Comparison of ENCODE assay signal across 19 cellular contexts in genomic region chr20:58621906-58622548, GRCh38. TPM values are rescaled to one million over a fixed set of nuclear protein-coding genes. Genes with fewer than 3 reads are reported as not detected.
DNase-seq lines count a peak whose midpoint lies in the region; FAIRE-seq and TF ChIP-seq lines count a peak whose summit lies in the region.
"Had no signal": no experiment of that assay in that cellular context is flagged by ENCODE, and none has a peak within 500 bp of the region (broad histone marks: within the 10 kb centered on the region; RNA-seq: fewer than 3 reads in every experiment).

No MANE protein-coding gene starts in this region.

- H4K5ac ChIP-seq in H9 (ENCODE audit: insufficient read length, low read depth, low read length) = no peak overlapping the region

- no peak overlapping the region for H2AK5ac ChIP-seq in H9 (ENCODE audit: insufficient read length, low read length)

- H3K9me3 ChIP-seq in H9 (ENCODE audit: control insufficient read depth, low read depth, low read length) = peaks cover 15% of the 10 kb centered on the region
- no peaks in the 10 kb centered on the region for H3K9me3 ChIP-seq in keratinocyte (ENCODE audit: control insufficient read depth, low read depth, low read length)
- H3K9me3 ChIP-seq: SJCRH30, upper lobe of right lung had no signal

- no peak overlapping the region for H3K9ac ChIP-seq in H9 (ENCODE audit: extremely low read depth, insufficient read length, low read length)
- H3K9ac ChIP-seq in keratinocyte (ENCODE audit: control insufficient read depth, extremely low read depth, insufficient read depth, low read length) = no peak overlapping the region

- H3K27ac Mint-ChIP-seq in H9 (no peak overlapping the region), immature natural killer cell (no peak overlapping the region)
- H3K27ac Mint-ChIP-seq: CD4-positive, CD25-positive, alpha-beta regulatory T cell had no signal

- H3K27ac ChIP-seq in H9 (ENCODE audit: insufficient read length, low read depth, low read length) = no peak overlapping the region
- H3K27ac ChIP-seq in keratinocyte (ENCODE audit: control insufficient read depth, insufficient read depth, low read length) = no peak overlapping the region
- H3K27ac ChIP-seq: SJCRH30, upper lobe of right lung had no signal

- H3K4me3 Mint-ChIP-seq in H9 = no peak overlapping the region
- H3K4me3 Mint-ChIP-seq in immature natural killer cell = no peak overlapping the region
- H3K4me3 Mint-ChIP-seq: CD4-positive, CD25-positive, alpha-beta regulatory T cell had no signal

- no peak overlapping the region for H2BK120ac ChIP-seq in H9 (ENCODE audit: low read depth, low read length, poor library complexity, severe bottlenecking)

- no peaks in the 10 kb centered on the region for H3K9me1 ChIP-seq in keratinocyte (ENCODE audit: control insufficient read depth, extremely low read depth, insufficient read depth, low read length)

- H3K27me3 Mint-ChIP-seq in H9 (ENCODE audit: low read depth) (peaks cover 41% of the 10 kb centered on the region), immature natural killer cell (ENCODE audit: low read depth in 3 of 3) (peaks cover 0 to 7% (median 5%) of the 10 kb centered on the region in 3 donors)

- peaks cover 4 to 27% (median 6%) of the 10 kb centered on the region in 3 experiments; a peak in 6 of 7 replicates for H3K36me3 Mint-ChIP-seq in H9 (ENCODE audit: insufficient read depth in 1 of 3, low read depth in 3 of 3)
- no peaks in the 10 kb centered on the region for H3K36me3 Mint-ChIP-seq in immature natural killer cell
- H3K36me3 Mint-ChIP-seq: CD4-positive, CD25-positive, alpha-beta regulatory T cell had no signal

- no peaks in the 10 kb centered on the region for H3K79me2 ChIP-seq in H9 (ENCODE audit: insufficient read depth, low read length)
- no peaks in the 10 kb centered on the region for H3K79me2 ChIP-seq in keratinocyte (ENCODE audit: control insufficient read depth, insufficient read depth, low read length)

- no peak overlapping the region for H3T11ph ChIP-seq in H9 (ENCODE audit: low read length)

- H3K4me1 ChIP-seq in H9 (ENCODE audit: insufficient read depth, low read length) = no peaks in the 10 kb centered on the region
- peaks cover 31% of the 10 kb centered on the region for H3K4me1 ChIP-seq in keratinocyte (ENCODE audit: control insufficient read depth, extremely low read depth, insufficient read depth, low read length)
- H3K4me1 ChIP-seq: upper lobe of right lung had no signal

- no peak overlapping the region for H3K4me2 ChIP-seq in H9 (ENCODE audit: insufficient read depth, insufficient read length, low read length)
- no peak overlapping the region for H3K4me2 ChIP-seq in keratinocyte (ENCODE audit: control insufficient read depth, extremely low read depth, insufficient read depth, low read depth, low read length)

- in situ Hi-C loops in astrocyte of the cerebellum (cut with HindIII; ENCODE audit: low sequenced_read_pairs) = no loop called here

- TF ChIP-seq POLR2A in GM12891 (IDR thresholded peaks at IDR 0.05; ENCODE audit: low read depth, low read length) = no peak

- no peak overlapping the region for H3K4ac ChIP-seq in H9 (ENCODE audit: low read depth, low read length)

- H3K36me3 ChIP-seq in keratinocyte (ENCODE audit: control insufficient read depth in 2 of 2, extremely low read depth in 1 of 2, insufficient read depth in 2 of 2, low read length in 2 of 2) = no peaks in the 10 kb centered on the region
- H3K36me3 ChIP-seq: SJCRH30, upper lobe of right lung had no signal

- H2BK15ac ChIP-seq in H9 (ENCODE audit: low read depth, low read length) = no peak overlapping the region

- H3K9me3 Mint-ChIP-seq in H9 = peaks cover 8 to 32% of the 10 kb centered on the region in 2 experiments
- H3K9me3 Mint-ChIP-seq in immature natural killer cell = no peaks in the 10 kb centered on the region

- H4K8ac ChIP-seq in H9 (replicated peaks; ENCODE audit: insufficient read length, low read depth, low read length) = no peak overlapping the region

- H3K4me3 ChIP-seq in AG09309 (ENCODE audit: control insufficient read depth, low read depth, low read length) (no peak overlapping the region), astrocyte of the cerebellum (ENCODE audit: low read depth, low read length) (no peak overlapping the region), keratinocyte (ENCODE audit: control insufficient read depth in 2 of 3, extremely low read depth in 1 of 3, insufficient read depth in 2 of 3, low read depth in 1 of 3, low read length in 3 of 3) (no peak overlapping the region)
- H3K4me3 ChIP-seq: SJCRH30, upper lobe of right lung had no signal

- no peak overlapping the region for H4K91ac ChIP-seq in H9 (ENCODE audit: insufficient read length, low read depth, low read length)

- no peaks in the 10 kb centered on the region for H4K20me1 ChIP-seq in H9 (ENCODE audit: control insufficient read depth, insufficient read depth, insufficient read length)
- H4K20me1 ChIP-seq in keratinocyte (ENCODE audit: control insufficient read depth, extremely low read depth, insufficient read depth, low read length) = no peaks in the 10 kb centered on the region

- no peaks in the 10 kb centered on the region for H3K79me1 ChIP-seq in H9 (ENCODE audit: insufficient read depth, low read depth, low read length, poor library complexity, severe bottlenecking)

- DNase-seq in AG09309 (ENCODE audit: low read depth) (no peak), H9 (no peak), astrocyte of the cerebellum (ENCODE audit: low read depth) (no peak), keratinocyte (ENCODE audit: low read depth, low spot score) (no peak), immature natural killer cell (no peak), GM12891 (ENCODE audit: insufficient read length, low spot score) (no peak), occipital lobe (lab: John Stamatoyannopoulos, UW) (no peak), NCI-H1417 (lab: John Stamatoyannopoulos, UW) (no peak)
- DNase-seq: activated gamma-delta T cell; CD4-positive, CD25-positive, alpha-beta regulatory T cell; glutamatergic neuron; HCEC 1CT; NCI-H1048; NK-92 treated with Interleukin-12 subunit alpha and Interleukin-12 subunit beta, amount 100 ng/mL, for 24 hours; retina; SJCRH30; stimulated activated CD4-positive, alpha-beta T cell treated with anti-CD3 and anti-CD28 coated beads, Interleukin-2, amount 100 ng/mL, for 48 hours; upper lobe of right lung had no signal

- no peak overlapping the region for H3K14ac ChIP-seq in H9 (ENCODE audit: insufficient read depth, low read length)

- H2BK5ac ChIP-seq in H9 (ENCODE audit: insufficient read length, low read length) = no peak overlapping the region

- no CpG with 5 or more reads among the region's 9 CpGs for WGBS in H9 (ENCODE audit: extremely low coverage, insufficient read length, low lambda C conversion rate)

- no peak overlapping the region for H3K23ac ChIP-seq in H9 (ENCODE audit: insufficient read length, low read depth, low read length)

- H3K27me3 ChIP-seq in H9 (ENCODE audit: insufficient read depth, low read length) = no peaks in the 10 kb centered on the region; the same call in 1 of the 2 replicates
- no peaks in the 10 kb centered on the region for H3K27me3 ChIP-seq in keratinocyte (ENCODE audit: control insufficient read depth, extremely low read depth, insufficient read depth, low read length)
- H3K27me3 ChIP-seq: SJCRH30 had no signal

- no peak overlapping the region for H2BK20ac ChIP-seq in H9 (ENCODE audit: low read depth, low read length, poor library complexity, severe bottlenecking)

- H2AFZ ChIP-seq in H9 (ENCODE audit: low read length) (no peak overlapping the region), keratinocyte (ENCODE audit: control insufficient read depth, low read length) (no peak overlapping the region)

- peak; percentile 34 for TF ChIP-seq CTCF in AG09309 (IDR thresholded peaks at IDR 0.05; ENCODE audit: control insufficient read depth, insufficient read depth, low read depth, low read length, missing control alignments)
- peak; percentile 41; the same call in 2 of the 3 replicates for TF ChIP-seq CTCF in H9 (conservative IDR thresholded peaks at IDR 0.05)
- peak; percentile 36 for TF ChIP-seq CTCF in astrocyte of the cerebellum (IDR thresholded peaks at IDR 0.05; ENCODE audit: low read depth, low read length, missing control alignments)
- peak in 2 of 3 experiments; percentile 13 to 21 for TF ChIP-seq CTCF in keratinocyte (optimal IDR thresholded peaks at IDR 0.05 in 1 of 3, IDR thresholded peaks at IDR 0.05 in 1 of 3, conservative IDR thresholded peaks at IDR 0.05 in 1 of 3; ENCODE audit: extremely low read depth in 1 of 3, insufficient read depth in 2 of 3, low read length in 3 of 3)

- no peak overlapping the region for H3K56ac ChIP-seq in H9 (ENCODE audit: insufficient read length, low read depth, low read length)

- H2BK12ac ChIP-seq in H9 (ENCODE audit: insufficient read length, low read depth, low read length) = no peak overlapping the region

- no peaks in the 10 kb centered on the region for H3K23me2 ChIP-seq in H9 (ENCODE audit: insufficient read length, low read depth, low read length, poor library complexity, severe bottlenecking)

- no peak overlapping the region for H3K18ac ChIP-seq in H9 (ENCODE audit: insufficient read length, low read depth, low read length)

- dilution Hi-C loops in keratinocyte (cut with MboI; ENCODE audit: extremely low pct_ligation_motif_present, low sequenced_read_pairs) = no loop called here

- H3K4me1 Mint-ChIP-seq in H9 (peaks cover 17 to 21% of the 10 kb centered on the region in 2 experiments), immature natural killer cell (peaks cover 14 to 24% of the 10 kb centered on the region in 2 donors)

- FAIRE-seq in keratinocyte (lab: Jason Lieb, UNC) (no peak), GM12891 (lab: Jason Lieb, UNC) (no peak)
- FAIRE-seq: G401.6 had no signal

TF ChIP-seq in GM12891, 5 proteins besides CTCF, POLR2A, EP300 and RAD21:
- no peak for TF ChIP-seq SPI1 (IDR thresholded peaks at IDR 0.05; ENCODE audit: low read depth, low read length)

RNA-seq across cellular contexts. Expression of gene STX16, which starts 29.1 kb away (rescaled TPM):
- total RNA-seq in H9 (2021) (81.4 and 87.8 TPM in 2 replicates), occipital lobe (33.2 TPM)
- polyA plus RNA-seq in keratinocyte (47.3 to 69.7 TPM (median 56.7 TPM) in 3 replicates), immature natural killer cell (10 to 100 TPM; 17.2 to 24.9 (median 21.1) TPM)
- polyA plus RNA-seq in keratinocyte (2011; ENCODE audit: low read depth) = 127 TPM
- polyA plus RNA-seq in keratinocyte (2011; cell fraction: cytosol; rRNA removed) = 28.3 and 38.3 TPM in 2 replicates
- polyA plus RNA-seq in keratinocyte (2011; cell fraction: nucleus; rRNA removed) = 249 and 270 TPM in 2 replicates
- polyA plus RNA-seq in keratinocyte (2012; ENCODE audit: low replicate concordance) = 39.1 and 39.3 TPM in 2 replicates
- 20.8 to 61.8 TPM (median 27.2 TPM) in 3 replicates for polyA minus RNA-seq in keratinocyte
- polyA minus RNA-seq in keratinocyte (2011; cell fraction: cytosol; rRNA and poly(A)+ RNA removed) = 14.2 TPM
- 26.6 and 38.2 TPM in 2 replicates for polyA minus RNA-seq in keratinocyte (2011; cell fraction: nucleus; rRNA and poly(A)+ RNA removed)
- 55.3 TPM for polyA plus RNA-seq in GM12891 (2012; ENCODE audit: low read depth, missing spikeins)
